2 cellular contexts compared by ENCODE assay signal in genomic region chr1:54614024-54614423, GRCh38.
TF ChIP-seq lines count a peak whose summit lies in the region.

No MANE protein-coding gene starts in this region.

TF ChIP-seq in HepG2, 621 proteins besides CTCF, POLR2A, EP300 and RAD21:
- TF ChIP-seq TFE3 (CRISPR knock-in tag; IDR thresholded peaks at IDR 0.05) (no peak), SIN3A (IDR thresholded peaks at IDR 0.05; ENCODE audit: borderline replicate concordance, low read depth, low read length) (no peak), KDM4B (CRISPR knock-in tag; IDR thresholded peaks at IDR 0.05) (no peak), GPBP1L1 (CRISPR knock-in tag; IDR thresholded peaks at IDR 0.05) (no peak), FOXA1 (IDR thresholded peaks at IDR 0.05) (no peak), FOXA1 (CRISPR knock-in tag; IDR thresholded peaks at IDR 0.05) (no peak), MIER3 (CRISPR knock-in tag; IDR thresholded peaks at IDR 0.05; ENCODE audit: borderline replicate concordance) (no peak), FOXK1 (CRISPR knock-in tag; IDR thresholded peaks at IDR 0.05; ENCODE audit: borderline replicate concordance, low read depth) (no peak), ETV6 (CRISPR knock-in tag; conservative IDR thresholded peaks at IDR 0.05) (no peak), RELA (CRISPR knock-in tag; IDR thresholded peaks at IDR 0.05) (peak; percentile 58; the same call in 1 of the 2 replicates), ZNF629 (CRISPR knock-in tag; conservative IDR thresholded peaks at IDR 0.05) (0 out of 2 replicates have a peak, but pooled peaks have one; percentile 33), SKI (IDR thresholded peaks at IDR 0.05; ENCODE audit: partially characterized antibody) (no peak), CENPBD1 (CRISPR knock-in tag; IDR thresholded peaks at IDR 0.05; ENCODE audit: borderline replicate concordance, low read depth) (no peak), TCF7 (IDR thresholded peaks at IDR 0.05; ENCODE audit: low read depth) (peak; percentile 32), REPIN1 (CRISPR knock-in tag; IDR thresholded peaks at IDR 0.05; ENCODE audit: borderline replicate concordance, low read depth) (no peak), ZNF883 (CRISPR knock-in tag; IDR thresholded peaks at IDR 0.05; ENCODE audit: not compliant biosample characterization) (no peak)

TF ChIP-seq in GM12878, 131 proteins besides CTCF, POLR2A, EP300 and RAD21:
- TF ChIP-seq NR2C1 (IDR thresholded peaks at IDR 0.05) (no peak), MEF2A (IDR thresholded peaks at IDR 0.05; ENCODE audit: insufficient read depth, low read depth, low read length) (no peak), CHD4 (IDR thresholded peaks at IDR 0.05) (no peak), ASH2L (IDR thresholded peaks at IDR 0.05; ENCODE audit: borderline replicate concordance, low read depth) (no peak), RAD51 (IDR thresholded peaks at IDR 0.05) (no peak), SPI1 (IDR thresholded peaks at IDR 0.05; ENCODE audit: borderline replicate concordance, insufficient read depth, low read depth, low read length) (no peak), SRF (IDR thresholded peaks at IDR 0.05; ENCODE audit: low read depth in 2 of 2, low read length in 2 of 2) (no peak), HDAC2 (IDR thresholded peaks at IDR 0.05) (no peak)
